ENCODE assay signal across 16 cellular contexts in the genomic region with DNA sequence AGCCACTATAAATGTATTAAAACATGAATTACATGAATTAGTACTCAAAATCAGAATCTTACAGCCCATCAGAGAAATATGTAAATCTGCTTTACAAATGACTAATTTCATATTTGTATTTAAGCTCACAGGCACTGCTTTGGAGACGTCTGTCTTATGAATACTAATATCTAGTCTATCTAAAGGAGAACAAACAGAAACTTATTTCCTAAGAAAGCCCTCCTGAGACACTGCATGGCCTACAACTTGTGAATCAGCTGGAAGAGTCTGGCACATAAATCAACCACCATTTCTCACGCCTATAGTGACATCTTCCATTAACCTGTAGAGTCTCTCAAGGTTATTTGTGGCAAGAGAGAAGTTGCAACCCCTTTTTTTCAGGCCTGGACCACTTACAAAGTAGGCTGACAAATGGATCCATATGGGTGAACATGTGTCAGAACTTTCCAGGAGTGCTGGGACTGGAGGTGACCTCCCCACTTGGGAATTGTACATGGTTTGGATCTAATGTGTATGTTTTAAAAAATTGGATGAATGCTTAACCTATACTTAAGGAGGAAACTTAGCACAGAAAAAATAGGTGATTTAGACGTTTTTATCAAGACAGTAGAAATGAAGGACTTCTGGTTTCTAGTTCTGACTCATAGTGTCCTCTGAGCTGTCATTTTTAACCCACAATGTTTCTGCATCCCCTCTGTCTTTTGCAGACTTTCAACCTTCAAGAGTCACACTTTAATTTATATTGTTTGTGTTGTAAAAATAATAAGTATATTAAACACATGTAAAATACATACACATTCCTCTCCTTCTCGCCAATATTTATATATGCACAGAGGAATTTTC.
A peak's percentile ranks its signal among the peaks of the same experiment; 100 is the strongest.
DNase-seq lines count a peak whose midpoint lies in the region; ATAC-seq and TF ChIP-seq lines count a peak whose summit lies in the region.
"Had no signal": no experiment of that assay in that cellular context is flagged by ENCODE, and none has a peak within 500 bp of the region (broad histone marks: within the 10 kb centered on the region; RNA-seq: fewer than 3 reads in every experiment).

No MANE protein-coding gene starts in this region.

- H3K27me3 Mint-ChIP-seq in activated B cell treated with CpG ODN at 0.5 μM for 24 hours = no peaks in the 10 kb centered on the region
- H3K27me3 Mint-ChIP-seq: CD4-positive, alpha-beta T cell; IgD-negative memory B cell had no signal

- peak overlapping the region; percentile 84 for H3K27ac Mint-ChIP-seq in activated B cell treated with CpG ODN at 0.5 μM for 24 hours
- H3K27ac Mint-ChIP-seq: activated naive CD8-positive, alpha-beta T cell; CD4-positive, alpha-beta T cell had no signal

- DNase-seq in activated B cell treated with CpG ODN at 0.5 μM for 24 hours (no peak), DMS114 treated with DMSO at 0.1 percent for 48 hours (lab: John Stamatoyannopoulos, UW; ENCODE audit: unreplicated experiment) (no peak), HK-2 (ENCODE audit: unreplicated experiment) (no peak), SKM-1 (lab: John Stamatoyannopoulos, UW; ENCODE audit: unreplicated experiment) (no peak)
- DNase-seq: activated CD4-positive, alpha-beta T cell treated with anti-CD3 and anti-CD28 coated beads for 48 hours; CD4-positive, alpha-beta T cell; heart left ventricle; mucosa of descending colon; NCI-H2227 treated with DMSO at 0.1 percent for 48 hours; SHP77 had no signal

- peak overlapping the region; percentile 61 for H3K4me3 Mint-ChIP-seq in activated B cell treated with CpG ODN at 0.5 μM for 24 hours
- H3K4me3 Mint-ChIP-seq: activated naive CD8-positive, alpha-beta T cell; CD4-positive, alpha-beta T cell had no signal

- ATAC-seq in GM18520 (IDR thresholded peaks at IDR 0.05; ENCODE audit: unreplicated experiment) = peak; percentile 74
- peak; percentile 81 for ATAC-seq in GM21381 (IDR thresholded peaks at IDR 0.05; ENCODE audit: unreplicated experiment)
- peak; percentile 90 for ATAC-seq in HG03025 (IDR thresholded peaks at IDR 0.05; ENCODE audit: low FRiP score, unreplicated experiment)
- peak; percentile 63 for ATAC-seq in activated B cell treated with CpG ODN at 0.5 μM for 24 hours (ENCODE audit: low read depth)
- no peak for ATAC-seq in SK-N-SH treated with all-trans-retinoic acid at 6 μM for 48 hours
- ATAC-seq: heart left ventricle, mucosa of descending colon had no signal

- POLR2A ChIA-PET in activated B cell treated with CpG ODN at 0.5 μM for 24 hours (lab: Charles Lee) = interaction anchor here (0.6 to 3.0 kb wide), 4 partner anchors 83 to 342 kb away, joined by 3 to 19 read pairs (median 8); partner anchors contain the start of gene ARHGAP24

- H3K36me3 Mint-ChIP-seq in activated B cell treated with CpG ODN at 0.5 μM for 24 hours (ENCODE audit: low read depth) = no peaks in the 10 kb centered on the region
- H3K36me3 Mint-ChIP-seq: activated naive CD8-positive, alpha-beta T cell had no signal

- no peak for TF ChIP-seq CTCF in activated B cell treated with CpG ODN at 0.5 μM for 24 hours (IDR thresholded peaks at IDR 0.05)

- H3K9me3 Mint-ChIP-seq in activated B cell treated with CpG ODN at 0.5 μM for 24 hours = no peaks in the 10 kb centered on the region
- H3K9me3 Mint-ChIP-seq: CD4-positive, alpha-beta T cell had no signal

- CTCF ChIA-PET in activated B cell treated with CpG ODN at 0.5 μM for 24 hours (lab: Charles Lee) = interaction anchor here (0.9 kb wide), 1 partner anchor 23 kb away, joined by 3 read pairs; no protein-coding TSS in a partner anchor

- intact Hi-C loops in activated B cell treated with CpG ODN at 0.5 μM for 24 hours (cut with micrococcal nuclease) = loop anchor here (2.0 kb wide), 2 partner anchors 83 to 165 kb away; partner anchors contain the start of gene ARHGAP24

- H3K4me1 Mint-ChIP-seq in activated B cell treated with CpG ODN at 0.5 μM for 24 hours = peaks cover 35% of the 10 kb centered on the region

TF ChIP-seq in SK-N-SH treated with all-trans-retinoic acid at 6 μM for 48 hours, 23 proteins besides CTCF, POLR2A, EP300 and RAD21 (continues in another document):
- TF ChIP-seq ZNF565 (CRISPR knock-in tag; conservative IDR thresholded peaks at IDR 0.05; ENCODE audit: low read depth) = no peak
- no peak for TF ChIP-seq TOX (CRISPR knock-in tag; IDR thresholded peaks at IDR 0.05; ENCODE audit: borderline replicate concordance)
- no peak for TF ChIP-seq BACH2 (CRISPR knock-in tag; IDR thresholded peaks at IDR 0.05; ENCODE audit: borderline replicate concordance)
- TF ChIP-seq CSRNP3 (CRISPR knock-in tag; IDR thresholded peaks at IDR 0.05) = no peak
- no peak for TF ChIP-seq ZNF70 (CRISPR knock-in tag; IDR thresholded peaks at IDR 0.05)
- no peak for TF ChIP-seq ARNTL (CRISPR knock-in tag; IDR thresholded peaks at IDR 0.05; ENCODE audit: borderline replicate concordance, low read depth)
- TF ChIP-seq OSR1 (CRISPR knock-in tag; IDR thresholded peaks at IDR 0.05) = no peak
- TF ChIP-seq, protein P1, sequence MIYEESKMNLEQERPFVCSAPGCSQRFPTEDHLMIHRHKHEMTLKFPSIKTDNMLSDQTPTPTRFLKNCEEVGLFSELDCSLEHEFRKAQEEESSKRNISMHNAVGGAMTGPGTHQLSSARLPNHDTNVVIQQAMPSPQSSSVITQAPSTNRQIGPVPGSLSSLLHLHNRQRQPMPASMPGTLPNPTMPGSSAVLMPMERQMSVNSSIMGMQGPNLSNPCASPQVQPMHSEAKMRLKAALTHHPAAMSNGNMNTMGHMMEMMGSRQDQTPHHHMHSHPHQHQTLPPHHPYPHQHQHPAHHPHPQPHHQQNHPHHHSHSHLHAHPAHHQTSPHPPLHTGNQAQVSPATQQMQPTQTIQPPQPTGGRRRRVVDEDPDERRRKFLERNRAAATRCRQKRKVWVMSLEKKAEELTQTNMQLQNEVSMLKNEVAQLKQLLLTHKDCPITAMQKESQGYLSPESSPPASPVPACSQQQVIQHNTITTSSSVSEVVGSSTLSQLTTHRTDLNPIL (CRISPR knock-in tag; IDR thresholded peaks at IDR 0.05; ENCODE audit: low read depth) = no peak
- TF ChIP-seq, protein P2, sequence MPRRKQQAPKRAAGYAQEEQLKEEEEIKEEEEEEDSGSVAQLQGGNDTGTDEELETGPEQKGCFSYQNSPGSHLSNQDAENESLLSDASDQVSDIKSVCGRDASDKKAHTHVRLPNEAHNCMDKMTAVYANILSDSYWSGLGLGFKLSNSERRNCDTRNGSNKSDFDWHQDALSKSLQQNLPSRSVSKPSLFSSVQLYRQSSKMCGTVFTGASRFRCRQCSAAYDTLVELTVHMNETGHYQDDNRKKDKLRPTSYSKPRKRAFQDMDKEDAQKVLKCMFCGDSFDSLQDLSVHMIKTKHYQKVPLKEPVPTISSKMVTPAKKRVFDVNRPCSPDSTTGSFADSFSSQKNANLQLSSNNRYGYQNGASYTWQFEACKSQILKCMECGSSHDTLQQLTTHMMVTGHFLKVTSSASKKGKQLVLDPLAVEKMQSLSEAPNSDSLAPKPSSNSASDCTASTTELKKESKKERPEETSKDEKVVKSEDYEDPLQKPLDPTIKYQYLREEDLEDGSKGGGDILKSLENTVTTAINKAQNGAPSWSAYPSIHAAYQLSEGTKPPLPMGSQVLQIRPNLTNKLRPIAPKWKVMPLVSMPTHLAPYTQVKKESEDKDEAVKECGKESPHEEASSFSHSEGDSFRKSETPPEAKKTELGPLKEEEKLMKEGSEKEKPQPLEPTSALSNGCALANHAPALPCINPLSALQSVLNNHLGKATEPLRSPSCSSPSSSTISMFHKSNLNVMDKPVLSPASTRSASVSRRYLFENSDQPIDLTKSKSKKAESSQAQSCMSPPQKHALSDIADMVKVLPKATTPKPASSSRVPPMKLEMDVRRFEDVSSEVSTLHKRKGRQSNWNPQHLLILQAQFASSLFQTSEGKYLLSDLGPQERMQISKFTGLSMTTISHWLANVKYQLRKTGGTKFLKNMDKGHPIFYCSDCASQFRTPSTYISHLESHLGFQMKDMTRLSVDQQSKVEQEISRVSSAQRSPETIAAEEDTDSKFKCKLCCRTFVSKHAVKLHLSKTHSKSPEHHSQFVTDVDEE (CRISPR knock-in tag; IDR thresholded peaks at IDR 0.05) = no peak
- no peak for TF ChIP-seq ZFP30 (CRISPR knock-in tag; IDR thresholded peaks at IDR 0.05)
- TF ChIP-seq CSDC2 (CRISPR knock-in tag; IDR thresholded peaks at IDR 0.05) = no peak
- TF ChIP-seq RARB (CRISPR knock-in tag; IDR thresholded peaks at IDR 0.05) = no peak
- no peak for TF ChIP-seq PPARA (CRISPR knock-in tag; IDR thresholded peaks at IDR 0.05; ENCODE audit: borderline replicate concordance)
- no peak for TF ChIP-seq ZC3H10 (CRISPR knock-in tag; IDR thresholded peaks at IDR 0.05)
- no peak for TF ChIP-seq ESRRG (CRISPR knock-in tag; IDR thresholded peaks at IDR 0.05)
- no peak for TF ChIP-seq ISL1 (CRISPR knock-in tag; IDR thresholded peaks at IDR 0.05)
- no peak for TF ChIP-seq PATZ1 (CRISPR knock-in tag; IDR thresholded peaks at IDR 0.05; ENCODE audit: borderline replicate concordance)
- no peak for TF ChIP-seq ZFP3 (CRISPR knock-in tag; IDR thresholded peaks at IDR 0.05)
